ENCODE assay signal across 15 cellular contexts in the genomic region with DNA sequence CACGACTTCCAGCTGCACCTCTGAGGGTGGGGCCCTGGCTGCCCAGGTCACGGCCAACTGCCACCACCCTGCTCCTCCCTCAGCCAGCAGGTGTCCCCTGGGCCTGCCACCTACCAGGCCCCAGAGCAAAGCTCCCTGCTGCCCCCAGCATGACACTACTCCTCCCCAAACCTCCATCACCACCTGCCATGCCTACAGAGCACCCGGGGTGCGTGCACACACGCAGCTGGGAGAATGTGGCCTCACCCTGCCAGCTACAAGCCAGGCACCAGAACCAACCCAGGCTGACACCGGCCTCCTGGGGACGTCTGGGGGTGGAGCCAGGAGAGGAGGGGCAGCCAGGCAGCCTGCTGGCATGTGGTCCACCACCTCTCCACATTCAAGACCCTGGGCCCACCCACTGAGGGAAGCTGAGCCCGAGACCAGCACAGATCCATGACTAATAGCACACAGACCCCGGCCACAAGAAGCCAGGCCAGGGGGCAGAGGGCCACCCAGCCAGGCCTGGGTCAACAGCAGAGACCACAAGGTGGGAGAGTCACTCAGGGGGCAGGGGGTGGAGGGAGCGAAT. TPM values are rescaled to one million over a fixed set of nuclear protein-coding genes. Genes with fewer than 3 reads are reported as not detected.
A peak's percentile ranks its signal among the peaks of the same experiment; 100 is the strongest.
DNase-seq lines count a peak whose midpoint lies in the region; ATAC-seq and TF ChIP-seq lines count a peak whose summit lies in the region.
"Had no signal": no experiment of that assay in that cellular context is flagged by ENCODE, and none has a peak within 500 bp of the region (broad histone marks: within the 10 kb centered on the region; RNA-seq: fewer than 3 reads in every experiment).

No MANE protein-coding gene starts in this region.

- intact Hi-C loops in upper lobe of right lung (cut with DNase I): no loop called here

- H3K27me3 Mint-ChIP-seq in nephron progenitor cell (ENCODE audit: low read depth, poor library complexity): peaks cover 39% of the 10 kb centered on the region

- H3K36me3 Mint-ChIP-seq in nephron progenitor cell (ENCODE audit: low read depth): no peaks in the 10 kb centered on the region
- H3K36me3 Mint-ChIP-seq: activated CD8-positive, alpha-beta memory T cell treated with anti-CD3 and anti-CD28 coated beads, Interleukin-2, amount 10 ng/mL, durations not matched to agents 7 days and 5 days; activated naive CD8-positive, alpha-beta T cell treated with anti-CD3 and anti-CD28 coated beads, Interleukin-2, amount 10 ng/mL, durations not matched to agents 7 days and 5 days; CD4-positive, alpha-beta memory T cell; immature natural killer cell had no signal

- no peaks in the 10 kb centered on the region for H3K9me3 Mint-ChIP-seq in nephron progenitor cell
- H3K9me3 Mint-ChIP-seq: activated naive CD8-positive, alpha-beta T cell treated with anti-CD3 and anti-CD28 coated beads, Interleukin-2, amount 10 ng/mL, durations not matched to agents 7 days and 5 days; CD4-positive, alpha-beta memory T cell; immature natural killer cell had no signal

- H3K27me3 ChIP-seq in SJCRH30: no peaks in the 10 kb centered on the region
- peaks cover 21% of the 10 kb centered on the region for H3K27me3 ChIP-seq in upper lobe of right lung

- H3K27ac Mint-ChIP-seq in nephron progenitor cell: no peak overlapping the region
- H3K27ac Mint-ChIP-seq: activated CD8-positive, alpha-beta memory T cell treated with anti-CD3 and anti-CD28 coated beads, Interleukin-2, amount 10 ng/mL, durations not matched to agents 7 days and 5 days; activated naive CD8-positive, alpha-beta T cell treated with anti-CD3 and anti-CD28 coated beads, Interleukin-2, amount 10 ng/mL, durations not matched to agents 7 days and 5 days; immature natural killer cell had no signal

- H3K9me3 ChIP-seq in SJCRH30 (replicated peaks): no peaks in the 10 kb centered on the region
- no peaks in the 10 kb centered on the region for H3K9me3 ChIP-seq in upper lobe of right lung
- H3K9me3 ChIP-seq: sigmoid colon had no signal

- DNase-seq in DMS79 (lab: John Stamatoyannopoulos, UW): peak; percentile 24
- peak; percentile 85 for DNase-seq in NCI-H1694 (lab: John Stamatoyannopoulos, UW)
- peak; percentile 52 to 62 for DNase-seq in SJCRH30
- DNase-seq in nephron progenitor cell: peak; percentile 42
- no peak for DNase-seq in upper lobe of right lung
- no peak for DNase-seq in NCI-H1092 treated with DMSO at 0.1 percent for 48 hours (lab: John Stamatoyannopoulos, UW)
- DNase-seq in omental fat pad (ENCODE audit: low spot score): no peak
- DNase-seq: activated CD8-positive, alpha-beta memory T cell treated with anti-CD3 and anti-CD28 coated beads, Interleukin-2, amount 10 ng/mL, durations not matched to agents 7 days and 5 days; activated naive CD8-positive, alpha-beta T cell treated with anti-CD3 and anti-CD28 coated beads, Interleukin-2, amount 10 ng/mL, durations not matched to agents 7 days and 5 days; CD4-positive, alpha-beta memory T cell; cortex of kidney; immature natural killer cell; NCI-H187; sigmoid colon had no signal

- TF ChIP-seq CTCF in nephron progenitor cell (IDR thresholded peaks at IDR 0.05) (no peak), upper lobe of right lung (IDR thresholded peaks at IDR 0.05) (no peak), omental fat pad (IDR thresholded peaks at IDR 0.05) (no peak)

- no peak overlapping the region; the same call in 1 of the 2 replicates for H3K27ac ChIP-seq in SJCRH30
- H3K27ac ChIP-seq in upper lobe of right lung: no peak overlapping the region
- H3K27ac ChIP-seq: sigmoid colon had no signal

- no peak overlapping the region for H3K4me3 ChIP-seq in SJCRH30
- no peak overlapping the region for H3K4me3 ChIP-seq in upper lobe of right lung
- H3K4me3 ChIP-seq: sigmoid colon had no signal

- peak overlapping the region; percentile 45 for H3K4me3 Mint-ChIP-seq in nephron progenitor cell
- H3K4me3 Mint-ChIP-seq: activated CD8-positive, alpha-beta memory T cell treated with anti-CD3 and anti-CD28 coated beads, Interleukin-2, amount 10 ng/mL, durations not matched to agents 7 days and 5 days; activated naive CD8-positive, alpha-beta T cell treated with anti-CD3 and anti-CD28 coated beads, Interleukin-2, amount 10 ng/mL, durations not matched to agents 7 days and 5 days had no signal

- peaks cover 20% of the 10 kb centered on the region for H3K4me1 ChIP-seq in SJCRH30
- H3K4me1 ChIP-seq in upper lobe of right lung: peaks cover 8% of the 10 kb centered on the region

- H3K36me3 ChIP-seq in SJCRH30 (no peaks in the 10 kb centered on the region), upper lobe of right lung (no peaks in the 10 kb centered on the region)
- H3K36me3 ChIP-seq: sigmoid colon had no signal

- ATAC-seq in upper lobe of right lung: no peak
- no peak for ATAC-seq in GM21619 (IDR thresholded peaks at IDR 0.05; ENCODE audit: unreplicated experiment)
- ATAC-seq in omental fat pad (ENCODE audit: low FRiP score): no peak
- ATAC-seq: activated CD8-positive, alpha-beta memory T cell treated with anti-CD3 and anti-CD28 coated beads, Interleukin-2, amount 10 ng/mL, durations not matched to agents 7 days and 5 days had no signal

- H3K4me1 Mint-ChIP-seq in nephron progenitor cell: peaks cover 39% of the 10 kb centered on the region

RNA-seq across cellular contexts. Expression of a gene that starts 3.4 kb away (rescaled TPM):
- total RNA-seq in SJCRH30 (2014; rRNA removed; shearing (Covaris generic)): 24.7 and 28.1 TPM in 2 replicates
- 31.2 TPM for total RNA-seq in upper lobe of right lung
- 10 to 100 TPM in 1 of 4 donors, 1 to 10 TPM in 3; 4.7 to 21.3 (median 8.3) TPM for total RNA-seq in omental fat pad

RNA-seq across cellular contexts. Expression of a gene that starts 15.9 kb away (rescaled TPM):
- 65.9 and 92.3 TPM in 2 replicates for total RNA-seq in SJCRH30 (2014; rRNA removed; shearing (Covaris generic))
- total RNA-seq in upper lobe of right lung: 59.1 TPM
- total RNA-seq in omental fat pad: 10 to 100 TPM; 12.1 to 22.3 (median 16.6) TPM

Comparison
In these comparisons a context has a peak if more than half of its experiments do, and no peak if none do; other contexts are left out.
1. DNase-seq: peak in DMS79 (single experiment), NCI-H1694 (single experiment), SJCRH30 (2 of 2) and nephron progenitor cell (single experiment); none in upper lobe of right lung (single experiment), NCI-H1092 treated with DMSO at 0.1 percent for 48 hours (single experiment) and omental fat pad (single experiment).